9 cellular contexts compared by ENCODE assay signal in the genomic region with DNA sequence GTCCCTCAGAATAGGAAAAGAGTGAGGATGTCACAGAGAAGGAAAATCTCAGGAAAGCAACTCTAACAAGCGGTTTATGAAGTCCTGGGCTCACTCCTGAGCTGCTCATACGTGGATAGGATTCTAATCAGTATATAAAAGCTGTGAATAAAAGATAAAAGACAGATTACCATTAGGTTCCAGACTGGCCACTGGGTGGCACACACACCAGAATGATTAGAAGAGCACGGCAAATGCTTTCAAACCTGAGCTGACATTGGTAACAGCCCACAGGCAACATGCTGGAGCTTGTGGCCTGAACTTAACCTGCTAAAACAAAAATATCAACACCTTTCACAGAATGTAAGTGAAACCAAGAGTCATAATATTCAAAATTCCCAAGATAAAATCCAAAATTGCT.
DNase-seq lines count a peak whose midpoint lies in the region; ATAC-seq and TF ChIP-seq lines count a peak whose summit lies in the region.
"Had no signal": no experiment of that assay in that cellular context is flagged by ENCODE, and none has a peak within 500 bp of the region (broad histone marks: within the 10 kb centered on the region; RNA-seq: fewer than 3 reads in every experiment).

No MANE protein-coding gene starts in this region.

- H3K36me3 Mint-ChIP-seq in activated CD4-positive, alpha-beta T cell treated with anti-CD3 and anti-CD28 coated beads, Interleukin-2, amount 10 ng/mL, durations not matched to agents 24 days and 14 days (ENCODE audit: low read depth): no peaks in the 10 kb centered on the region
- H3K36me3 Mint-ChIP-seq in stimulated activated naive B cell treated with anti-CD40 and anti-IgM and Interleukin-4, amounts not matched to agents 10 μg/mL and 1 μg/mL and 100 μg/mL, for 72 hours: peaks cover 0 to 5% of the 10 kb centered on the region in 2 donors
- H3K36me3 Mint-ChIP-seq: naive B cell had no signal

- ATAC-seq in HG03342 (IDR thresholded peaks at IDR 0.05; ENCODE audit: unreplicated experiment): peak; percentile 72
- ATAC-seq in stimulated activated naive B cell treated with anti-CD40 and anti-IgM and Interleukin-4, amounts not matched to agents 10 μg/mL and 1 μg/mL and 100 μg/mL, for 72 hours (replicated peaks): peak; percentile 63 to 65

- H3K79me2 ChIP-seq in OCI-LY7 (ENCODE audit: insufficient read depth, low read depth, low read length): no peaks in the 10 kb centered on the region

- no peak overlapping the region for H3K27ac Mint-ChIP-seq in activated CD4-positive, alpha-beta T cell treated with anti-CD3 and anti-CD28 coated beads, Interleukin-2, amount 10 ng/mL, durations not matched to agents 24 days and 14 days
- no peak overlapping the region for H3K27ac Mint-ChIP-seq in stimulated activated naive B cell treated with anti-CD40 and anti-IgM and Interleukin-4, amounts not matched to agents 10 μg/mL and 1 μg/mL and 100 μg/mL, for 72 hours
- H3K27ac Mint-ChIP-seq: naive B cell had no signal

- no peaks in the 10 kb centered on the region for H3K36me3 ChIP-seq in OCI-LY7 (ENCODE audit: insufficient read depth, low read length)

- H3K4me2 ChIP-seq in OCI-LY7 (ENCODE audit: low read length): no peak overlapping the region

- peaks cover 13% of the 10 kb centered on the region for H3K27me3 Mint-ChIP-seq in activated CD4-positive, alpha-beta T cell treated with anti-CD3 and anti-CD28 coated beads, Interleukin-2, amount 10 ng/mL, durations not matched to agents 24 days and 14 days
- H3K27me3 Mint-ChIP-seq in stimulated activated naive B cell treated with anti-CD40 and anti-IgM and Interleukin-4, amounts not matched to agents 10 μg/mL and 1 μg/mL and 100 μg/mL, for 72 hours: peaks cover 24 to 32% of the 10 kb centered on the region in 2 donors

- H3K4me1 ChIP-seq in OCI-LY7 (ENCODE audit: insufficient read depth, low read length, poor library complexity, severe bottlenecking): no peaks in the 10 kb centered on the region

- H3K4me3 ChIP-seq in OCI-LY7 (ENCODE audit: low read depth, low read length, poor library complexity, severe bottlenecking): no peak overlapping the region

- POLR2A ChIA-PET in OCI-LY7 (lab: Charles Lee): interaction anchor here (0.6 kb wide), 1 partner anchor 802 kb away, joined by 3 read pairs; no protein-coding TSS in a partner anchor

- H3K4me3 Mint-ChIP-seq in activated CD4-positive, alpha-beta T cell treated with anti-CD3 and anti-CD28 coated beads, Interleukin-2, amount 10 ng/mL, durations not matched to agents 24 days and 14 days: no peak overlapping the region
- no peak overlapping the region for H3K4me3 Mint-ChIP-seq in stimulated activated naive B cell treated with anti-CD40 and anti-IgM and Interleukin-4, amounts not matched to agents 10 μg/mL and 1 μg/mL and 100 μg/mL, for 72 hours
- H3K4me3 Mint-ChIP-seq: naive B cell had no signal

- H3K9me2 ChIP-seq in OCI-LY7 (ENCODE audit: insufficient read depth, low read length): no peaks in the 10 kb centered on the region

- H3K4me1 Mint-ChIP-seq in activated CD4-positive, alpha-beta T cell treated with anti-CD3 and anti-CD28 coated beads, Interleukin-2, amount 10 ng/mL, durations not matched to agents 24 days and 14 days: no peaks in the 10 kb centered on the region
- no peaks in the 10 kb centered on the region for H3K4me1 Mint-ChIP-seq in stimulated activated naive B cell treated with anti-CD40 and anti-IgM and Interleukin-4, amounts not matched to agents 10 μg/mL and 1 μg/mL and 100 μg/mL, for 72 hours
- H3K4me1 Mint-ChIP-seq: naive B cell had no signal

- H4K20me1 ChIP-seq in OCI-LY7 (ENCODE audit: insufficient read depth, low read length): no peaks in the 10 kb centered on the region

- no peaks in the 10 kb centered on the region for H3K9me3 Mint-ChIP-seq in activated CD4-positive, alpha-beta T cell treated with anti-CD3 and anti-CD28 coated beads, Interleukin-2, amount 10 ng/mL, durations not matched to agents 24 days and 14 days
- H3K9me3 Mint-ChIP-seq in stimulated activated naive B cell treated with anti-CD40 and anti-IgM and Interleukin-4, amounts not matched to agents 10 μg/mL and 1 μg/mL and 100 μg/mL, for 72 hours: peaks cover 5 to 9% of the 10 kb centered on the region in 2 donors

- no TSS peak for BruUV-seq in OCI-LY7 (replicated peaks; lab: Mats Ljungman, UMichigan)

- no peak overlapping the region for H2AFZ ChIP-seq in OCI-LY7 (ENCODE audit: low read length)

- intact Hi-C loops in activated CD4-positive, alpha-beta T cell treated with anti-CD3 and anti-CD28 coated beads, Interleukin-2, amount 10 ng/mL, durations not matched to agents 24 days and 14 days (cut with micrococcal nuclease): loop anchor here (2.0 kb wide), 1 partner anchor 381 kb away; no protein-coding TSS in a partner anchor
- intact Hi-C loops in OCI-LY7 (cut with micrococcal nuclease; ENCODE audit: unreplicated experiment): loop anchor here (5.0 to 10.0 kb wide), 2 partner anchors 382 to 589 kb away; no protein-coding TSS in a partner anchor

- 0 out of 2 replicates have a peak, but pooled peaks cover 3% of the 10 kb centered on the region for H3K9me3 ChIP-seq in OCI-LY7 (ENCODE audit: low read length)

- CTCF ChIA-PET in OCI-LY7 (lab: Charles Lee; ENCODE audit: unreplicated experiment): no interaction called here

- no peak overlapping the region for H3K27ac ChIP-seq in OCI-LY7 (ENCODE audit: low read depth, low read length, poor library complexity, severe bottlenecking)

- peak; percentile 81 for TF ChIP-seq CTCF in OCI-LY7 (conservative IDR thresholded peaks at IDR 0.05; ENCODE audit: low read length)

- peak; percentile 59 for DNase-seq in activated CD4-positive, alpha-beta T cell treated with anti-CD3 and anti-CD28 coated beads, Interleukin-2, amount 10 ng/mL, durations not matched to agents 24 days and 14 days
- DNase-seq in activated CD4-positive, alpha-beta T cell treated with anti-CD3 and anti-CD28 coated beads for 1 hour: no peak
- DNase-seq in OCI-LY7 (ENCODE audit: low spot score) (peak; percentile 50), globus pallidus (ENCODE audit: low spot score) (peak; percentile 64), activated gamma-delta T cell (lab: John Stamatoyannopoulos, UW) (no peak), SHP77 treated with DMSO at 0.1 percent for 48 hours (lab: John Stamatoyannopoulos, UW) (no peak)
- no peak for DNase-seq in stimulated activated naive B cell treated with anti-CD40 and anti-IgM and Interleukin-4, amounts not matched to agents 10 μg/mL and 1 μg/mL and 100 μg/mL, for 72 hours
- DNase-seq: naive B cell had no signal

Comparison
In these comparisons a context has a peak if more than half of its experiments do, and no peak if none do; other contexts are left out.
1. DNase-seq: peak in activated CD4-positive, alpha-beta T cell treated with anti-CD3 and anti-CD28 coated beads, Interleukin-2, amount 10 ng/mL, durations not matched to agents 24 days and 14 days (single experiment), OCI-LY7 (single experiment) and globus pallidus (single experiment); none in activated CD4-positive, alpha-beta T cell treated with anti-CD3 and anti-CD28 coated beads for 1 hour (single experiment), stimulated activated naive B cell treated with anti-CD40 and anti-IgM and Interleukin-4, amounts not matched to agents 10 μg/mL and 1 μg/mL and 100 μg/mL, for 72 hours (single experiment), activated gamma-delta T cell (single experiment) and SHP77 treated with DMSO at 0.1 percent for 48 hours (single experiment).